ENCODE assay signal across 8 cellular contexts in the genomic region with DNA sequence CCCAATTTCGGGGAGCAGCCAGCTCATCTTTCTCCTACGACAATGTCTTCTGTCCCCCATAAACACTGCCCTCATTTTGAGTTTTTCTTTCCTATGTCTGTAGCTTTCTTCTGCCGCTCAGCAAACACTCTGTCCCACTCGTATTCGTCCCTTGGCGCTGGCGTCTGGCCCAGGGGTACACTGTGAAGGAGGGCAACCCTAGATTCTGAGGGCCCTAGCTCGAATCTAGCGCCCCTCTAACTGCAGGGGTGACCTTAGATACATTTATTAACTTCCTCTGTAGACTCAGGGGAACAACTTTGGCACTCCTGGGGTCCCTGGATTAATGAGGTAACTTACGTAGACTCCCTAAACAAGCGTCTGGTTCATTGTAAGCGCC. TPM values are rescaled to one million over a fixed set of nuclear protein-coding genes. Genes with fewer than 3 reads are reported as not detected.
DNase-seq lines count a peak whose midpoint lies in the region; ATAC-seq and TF ChIP-seq lines count a peak whose summit lies in the region.

No MANE protein-coding gene starts in this region.

- TF ChIP-seq CTCF in NB4 (IDR thresholded peaks at IDR 0.05; ENCODE audit: low read depth, low read length) (no peak), nephron (IDR thresholded peaks at IDR 0.05; ENCODE audit: unreplicated experiment in 3 of 3) (no peak)

- TF ChIP-seq POLR2A in NB4 (IDR thresholded peaks at IDR 0.05; ENCODE audit: extremely low read depth, insufficient read length): no peak

- peak overlapping the region; percentile 78 for H3K4me3 ChIP-seq in CD4-positive, CD25-positive, alpha-beta regulatory T cell (ENCODE audit: low read depth, low read length)
- peak overlapping the region; percentile 76 for H3K4me3 ChIP-seq in NB4 (ENCODE audit: low read depth, low read length)
- peak overlapping the region; percentile 76 for H3K4me3 ChIP-seq in ectodermal cell (ENCODE audit: insufficient read depth, low read depth, low read length)

- H3K36me3 Mint-ChIP-seq in CD4-positive, CD25-positive, alpha-beta regulatory T cell: no peaks in the 10 kb centered on the region
- H3K36me3 Mint-ChIP-seq in nephron (ENCODE audit: low read depth): no peaks in the 10 kb centered on the region

- intact Hi-C loops in posterior vena cava (cut with DNase I): loop anchor here (5.0 to 10.0 kb wide), 3 partner anchors 123 to 170 kb away; no protein-coding TSS in a partner anchor

- H3K4me3 Mint-ChIP-seq in CD4-positive, CD25-positive, alpha-beta regulatory T cell: peak overlapping the region; percentile 86 to 97 (median 94)
- H3K4me3 Mint-ChIP-seq in nephron: peak overlapping the region; percentile 98 to 99 (median 99)

- peaks cover 37% of the 10 kb centered on the region for H3K4me1 ChIP-seq in CD4-positive, CD25-positive, alpha-beta regulatory T cell (ENCODE audit: control insufficient read depth, insufficient read depth, low read length, poor library complexity, severe bottlenecking)
- H3K4me1 ChIP-seq in ectodermal cell (ENCODE audit: control insufficient read depth, insufficient read depth, low read length): peaks cover 12% of the 10 kb centered on the region

- peaks cover 25 to 44% (median 36%) of the 10 kb centered on the region in 4 donors for H3K4me1 Mint-ChIP-seq in CD4-positive, CD25-positive, alpha-beta regulatory T cell
- peaks cover 38% of the 10 kb centered on the region for H3K4me1 Mint-ChIP-seq in nephron

- H3K27me3 ChIP-seq in CD4-positive, CD25-positive, alpha-beta regulatory T cell (ENCODE audit: control insufficient read depth, insufficient read depth, low read length): peaks cover 4% of the 10 kb centered on the region
- peaks cover 42% of the 10 kb centered on the region for H3K27me3 ChIP-seq in ectodermal cell (ENCODE audit: control insufficient read depth, insufficient read depth, low read length, poor library complexity, severe bottlenecking)

- H3K27ac Mint-ChIP-seq in CD4-positive, CD25-positive, alpha-beta regulatory T cell: peak overlapping the region in 2 of 3 donors; percentile 88 to 97
- peak overlapping the region; percentile 84 to 93 (median 92) for H3K27ac Mint-ChIP-seq in nephron

- 63 to 67% methylated on average over 12 of the region's 12 CpGs for WGBS in ectodermal cell, 2 experiments

- no peak for ATAC-seq in CD4-positive, CD25-positive, alpha-beta regulatory T cell (ENCODE audit: low read depth in 2 of 2)
- ATAC-seq in GM19328 (IDR thresholded peaks at IDR 0.05; ENCODE audit: unreplicated experiment) (no peak), HG03442 (IDR thresholded peaks at IDR 0.05; ENCODE audit: unreplicated experiment) (no peak)

- H3K9me3 ChIP-seq in CD4-positive, CD25-positive, alpha-beta regulatory T cell (ENCODE audit: control insufficient read depth in 2 of 2, low read length in 2 of 2): no peaks in the 10 kb centered on the region
- no peaks in the 10 kb centered on the region for H3K9me3 ChIP-seq in ectodermal cell (ENCODE audit: control insufficient read depth, low read length)

- peaks cover 32% of the 10 kb centered on the region for H3K27me3 Mint-ChIP-seq in CD4-positive, CD25-positive, alpha-beta regulatory T cell
- peaks cover 12% of the 10 kb centered on the region for H3K27me3 Mint-ChIP-seq in nephron (ENCODE audit: low read depth)

- peak in 1 of 3 donors; percentile 9 for DNase-seq in CD4-positive, CD25-positive, alpha-beta regulatory T cell
- DNase-seq in NB4 (ENCODE audit: low read depth): peak; percentile 11
- DNase-seq in NCI-H2196 treated with DMSO at 0.1 percent for 48 hours (lab: John Stamatoyannopoulos, UW; ENCODE audit: unreplicated experiment): no peak
- DNase-seq in posterior vena cava (ENCODE audit: low spot score): no peak

- H3K36me3 ChIP-seq in CD4-positive, CD25-positive, alpha-beta regulatory T cell (ENCODE audit: control insufficient read depth, insufficient read depth, low read length): no peaks in the 10 kb centered on the region
- no peaks in the 10 kb centered on the region for H3K36me3 ChIP-seq in ectodermal cell (ENCODE audit: control insufficient read depth, insufficient read depth, low read length)

- peak overlapping the region; percentile 85 for H3K27ac ChIP-seq in CD4-positive, CD25-positive, alpha-beta regulatory T cell (ENCODE audit: insufficient read depth, low read length, poor library complexity, severe bottlenecking)
- no peak overlapping the region for H3K27ac ChIP-seq in ectodermal cell (ENCODE audit: insufficient read depth, low read depth, low read length, poor library complexity, severe bottlenecking)

- no peaks in the 10 kb centered on the region for H3K9me3 Mint-ChIP-seq in CD4-positive, CD25-positive, alpha-beta regulatory T cell
- H3K9me3 Mint-ChIP-seq in nephron: no peaks in the 10 kb centered on the region

RNA-seq across cellular contexts. Expression of gene LRCH1, which starts 0.7 kb away (rescaled TPM):
- total RNA-seq in CD4-positive, CD25-positive, alpha-beta regulatory T cell: 23.5 TPM
- polyA plus RNA-seq in CD4-positive, CD25-positive, alpha-beta regulatory T cell: 1 to 10 TPM; 2.6 to 3.9 (median 3.2) TPM
- polyA plus RNA-seq in ectodermal cell (2013, experiment 1 of 4): 7.2 TPM
- polyA plus RNA-seq in ectodermal cell (2013, experiment 2 of 4): 6.5 TPM
- polyA plus RNA-seq in ectodermal cell (2013, experiment 3 of 4): 5.6 TPM
- 6.1 TPM for polyA plus RNA-seq in ectodermal cell (2013, experiment 4 of 4)
- 10 to 100 TPM; 22.5 to 31.4 TPM for total RNA-seq in posterior vena cava
